Comparison of ENCODE assay signal across 25 cellular contexts in genomic region chr2:128519517-128520215, GRCh38.
DNase-seq lines count a peak whose midpoint lies in the region; ATAC-seq, FAIRE-seq and TF ChIP-seq lines count a peak whose summit lies in the region.
"Had no signal": no experiment of that assay in that cellular context is flagged by ENCODE, and none has a peak within 500 bp of the region (broad histone marks: within the 10 kb centered on the region; RNA-seq: fewer than 3 reads in every experiment).

No MANE protein-coding gene starts in this region.

- H3K79me2 ChIP-seq in astrocyte (ENCODE audit: insufficient read depth, low read length) = no peaks in the 10 kb centered on the region

- no peak overlapping the region for H3K18ac ChIP-seq in mesenchymal stem cell (ENCODE audit: low read depth in 1 of 2, low read length in 2 of 2)

- no peaks in the 10 kb centered on the region for H3K36me3 Mint-ChIP-seq in astrocyte (ENCODE audit: low read depth, unreplicated experiment)
- H3K36me3 Mint-ChIP-seq: CD4-positive, alpha-beta memory T cell had no signal

- H3K4me3 Mint-ChIP-seq in stimulated activated naive CD8-positive, alpha-beta T cell treated with anti-CD3 and anti-CD28 coated beads, Interleukin-15, amount 100 ng/mL, for 72 hours = no peak overlapping the region
- no peak overlapping the region for H3K4me3 Mint-ChIP-seq in astrocyte (ENCODE audit: unreplicated experiment)
- H3K4me3 Mint-ChIP-seq: CD4-positive, alpha-beta memory T cell; HFFc6 had no signal

- FAIRE-seq in astrocyte (lab: Jason Lieb, UNC) = no peak
- FAIRE-seq: A549, GM12878 had no signal

- no peaks in the 10 kb centered on the region for H3K36me3 ChIP-seq in astrocyte (ENCODE audit: insufficient read depth, low read length)
- no peaks in the 10 kb centered on the region for H3K36me3 ChIP-seq in mesenchymal stem cell (ENCODE audit: control insufficient read depth in 1 of 2, insufficient read depth in 2 of 2, low read depth in 1 of 2, low read length in 2 of 2)
- H3K36me3 ChIP-seq: BE2C had no signal

- H2AK5ac ChIP-seq in mesenchymal stem cell (ENCODE audit: low read length, severe bottlenecking) = no peak overlapping the region

- H3K9me3 ChIP-seq in astrocyte (ENCODE audit: insufficient read depth, low read depth, low read length) (no peaks in the 10 kb centered on the region), mesenchymal stem cell (ENCODE audit: control insufficient read depth, low read length) (peaks cover 9% of the 10 kb centered on the region)
- H3K9me3 ChIP-seq: A549, BE2C, Caco-2 had no signal

- peaks cover 9% of the 10 kb centered on the region for H3K27me3 Mint-ChIP-seq in stimulated activated naive CD8-positive, alpha-beta T cell treated with anti-CD3 and anti-CD28 coated beads, Interleukin-15, amount 100 ng/mL, for 72 hours
- peaks cover 15% of the 10 kb centered on the region for H3K27me3 Mint-ChIP-seq in astrocyte (ENCODE audit: low read depth, unreplicated experiment)

- peaks cover 3% of the 10 kb centered on the region for H3K4me1 ChIP-seq in astrocyte (ENCODE audit: insufficient read depth, low read length)
- no peaks in the 10 kb centered on the region for H3K4me1 ChIP-seq in mesenchymal stem cell (ENCODE audit: control insufficient read depth, insufficient read depth, low read depth, low read length)
- H3K4me1 ChIP-seq: A549, BE2C, Caco-2 had no signal

- no peak for TF ChIP-seq CTCF in astrocyte (IDR thresholded peaks at IDR 0.05; ENCODE audit: insufficient read depth, low read depth, low read length)

- no peak overlapping the region for H3K9ac ChIP-seq in astrocyte (ENCODE audit: low read length)
- H3K9ac ChIP-seq in mesenchymal stem cell (ENCODE audit: low read length) = no peak overlapping the region

- no peak overlapping the region for H3K4ac ChIP-seq in mesenchymal stem cell (ENCODE audit: low read depth in 1 of 2, low read length in 2 of 2)

- peak overlapping the region in 1 of 2 experiments; percentile 24 for H2BK12ac ChIP-seq in mesenchymal stem cell (ENCODE audit: low read length in 2 of 2)

- H3K4me1 Mint-ChIP-seq in stimulated activated naive CD8-positive, alpha-beta T cell treated with anti-CD3 and anti-CD28 coated beads, Interleukin-15, amount 100 ng/mL, for 72 hours = peaks cover 15% of the 10 kb centered on the region
- peaks cover 7% of the 10 kb centered on the region for H3K4me1 Mint-ChIP-seq in astrocyte (ENCODE audit: low read depth, unreplicated experiment)
- H3K4me1 Mint-ChIP-seq: CD4-positive, alpha-beta memory T cell had no signal

- H3K27ac Mint-ChIP-seq in stimulated activated naive CD8-positive, alpha-beta T cell treated with anti-CD3 and anti-CD28 coated beads, Interleukin-15, amount 100 ng/mL, for 72 hours = peak overlapping the region; percentile 12 to 19
- H3K27ac Mint-ChIP-seq in astrocyte (ENCODE audit: unreplicated experiment) = peak overlapping the region; percentile 19
- H3K27ac Mint-ChIP-seq: CD4-positive, alpha-beta memory T cell; HFFc6 had no signal

- H3K9me3 Mint-ChIP-seq in stimulated activated naive CD8-positive, alpha-beta T cell treated with anti-CD3 and anti-CD28 coated beads, Interleukin-15, amount 100 ng/mL, for 72 hours = no peaks in the 10 kb centered on the region
- peaks cover 7% of the 10 kb centered on the region for H3K9me3 Mint-ChIP-seq in astrocyte (ENCODE audit: unreplicated experiment)
- H3K9me3 Mint-ChIP-seq: HFFc6 had no signal

- H2BK120ac ChIP-seq in mesenchymal stem cell (ENCODE audit: low read depth, low read length) = no peak overlapping the region

- ATAC-seq in stimulated activated naive CD8-positive, alpha-beta T cell treated with anti-CD3 and anti-CD28 coated beads, Interleukin-15, amount 100 ng/mL, for 72 hours = no peak
- no peak for ATAC-seq in stimulated activated naive CD8-positive, alpha-beta T cell treated with anti-CD3 and anti-CD28 coated beads, Interleukin-15, Interleukin-2, amounts not matched to agents 100 U/mL and 50 U/mL, for 24 hours
- ATAC-seq: A549, Panc1 had no signal

- WGBS in mesenchymal stem cell = 97% methylated on average over 6 of the region's 6 CpGs

- no peak overlapping the region for H2BK15ac ChIP-seq in mesenchymal stem cell (ENCODE audit: low read depth, poor library complexity, severe bottlenecking)

- H4K91ac ChIP-seq in mesenchymal stem cell (ENCODE audit: low read length) = peak overlapping the region; percentile 58

- no peak overlapping the region for H2AFZ ChIP-seq in astrocyte (ENCODE audit: low read depth, low read length)
- H2AFZ ChIP-seq in mesenchymal stem cell (ENCODE audit: low read depth, low read length) = no peak overlapping the region

- H4K20me1 ChIP-seq in astrocyte (ENCODE audit: insufficient read depth, low read length) = no peaks in the 10 kb centered on the region

- H2BK5ac ChIP-seq in mesenchymal stem cell (ENCODE audit: low read depth, low read length, poor library complexity, severe bottlenecking) = no peak overlapping the region

- no peak overlapping the region for H4K8ac ChIP-seq in mesenchymal stem cell (ENCODE audit: low read length)

- H3K27me3 ChIP-seq in astrocyte (ENCODE audit: insufficient read depth, low read length) = no peaks in the 10 kb centered on the region
- no peaks in the 10 kb centered on the region for H3K27me3 ChIP-seq in mesenchymal stem cell (ENCODE audit: control insufficient read depth in 1 of 2, insufficient read depth in 1 of 2, low read length in 2 of 2)
- H3K27me3 ChIP-seq: BE2C had no signal

- no peak overlapping the region for H3K27ac ChIP-seq in astrocyte (ENCODE audit: low read depth, low read length)
- H3K27ac ChIP-seq in mesenchymal stem cell (ENCODE audit: low read length, poor library complexity, severe bottlenecking) = no peak overlapping the region
- H3K27ac ChIP-seq: A549 had no signal

- no peak overlapping the region for H3K23ac ChIP-seq in mesenchymal stem cell (ENCODE audit: low read length in 2 of 2)

- H3K4me3 ChIP-seq in astrocyte (ENCODE audit: insufficient read depth, low read depth, low read length) (no peak overlapping the region), mesenchymal stem cell (ENCODE audit: insufficient read depth in 1 of 2, low read depth in 1 of 2, low read length in 2 of 2) (no peak overlapping the region)
- H3K4me3 ChIP-seq: A549, GM12878 had no signal

- DNase-seq in stimulated activated naive CD8-positive, alpha-beta T cell treated with anti-CD3 and anti-CD28 coated beads, Interleukin-15, amount 100 ng/mL, for 72 hours = no peak
- no peak for DNase-seq in stimulated activated naive CD8-positive, alpha-beta T cell treated with anti-CD3 and anti-CD28 coated beads, Interleukin-15, Interleukin-2, amounts not matched to agents 100 U/mL and 50 U/mL, for 24 hours
- DNase-seq in astrocyte (ENCODE audit: low read depth) (no peak), mesenchymal stem cell (no peak), HT-29 (ENCODE audit: low spot score) (no peak), NCI-H2171 treated with DMSO at 0.1 percent for 48 hours (lab: John Stamatoyannopoulos, UW) (no peak), kidney tubule cell (ENCODE audit: low spot score) (no peak), NOMO-1 (lab: John Stamatoyannopoulos, UW; ENCODE audit: unreplicated experiment in 2 of 2) (no peak)
- DNase-seq: BE2C; Caco-2; CD4-positive, alpha-beta memory T cell; DMS 273 treated with DMSO at 0.1 percent for 48 hours; DMS79 treated with DMSO at 0.1 percent for 48 hours; H7; HFFc6; NCI-H1092; NCI-H1436; NCI-H187 treated with DMSO at 0.1 percent for 48 hours; NCI-H2107; NCI-H510A; NCI-H748 treated with DMSO at 0.1 percent for 48 hours; SIG-M5 had no signal

- no peak overlapping the region for H3K14ac ChIP-seq in mesenchymal stem cell (ENCODE audit: low read length in 2 of 2)

- H3K79me1 ChIP-seq in mesenchymal stem cell (replicated peaks; ENCODE audit: low read length, poor library complexity, severe bottlenecking) = no peaks in the 10 kb centered on the region

- H3K4me2 ChIP-seq in astrocyte (ENCODE audit: low read length) (no peak overlapping the region), mesenchymal stem cell (ENCODE audit: low read length, poor library complexity, severe bottlenecking) (no peak overlapping the region)
- H3K4me2 ChIP-seq: A549 had no signal
